Comparison of ENCODE assay signal across 28 cellular contexts in the genomic region with DNA sequence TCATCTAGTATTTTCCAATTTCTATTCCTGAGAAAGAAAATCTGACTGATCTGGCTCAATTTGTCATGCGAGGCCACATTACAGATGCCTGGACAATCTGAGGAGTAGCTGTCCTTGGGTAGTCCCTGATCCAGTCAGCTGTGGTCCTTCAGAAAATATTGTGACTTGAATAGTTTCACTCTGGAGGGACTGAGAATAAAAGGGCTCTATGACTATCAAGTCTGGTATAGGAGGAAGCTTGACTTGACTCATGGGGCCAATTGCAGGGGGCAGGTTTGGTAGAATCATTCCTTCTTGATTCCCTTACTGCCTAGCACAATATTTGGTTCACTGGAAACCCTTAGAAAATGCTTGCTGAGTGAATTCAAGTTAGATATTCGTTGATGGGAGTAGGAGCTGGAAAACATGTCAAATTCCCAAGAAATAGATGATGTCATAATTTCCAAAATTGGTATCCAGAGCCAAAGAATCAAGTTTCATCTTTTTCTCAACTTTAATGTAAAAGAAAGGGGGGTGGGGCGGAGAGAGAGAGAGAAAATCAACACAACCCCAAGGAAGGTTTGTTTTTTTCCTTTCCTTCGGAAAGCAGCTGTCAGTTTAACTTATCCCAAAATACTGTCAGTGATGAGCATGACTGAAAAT.
A peak's percentile ranks its signal among the peaks of the same experiment; 100 is the strongest.
DNase-seq lines count a peak whose midpoint lies in the region; FAIRE-seq and TF ChIP-seq lines count a peak whose summit lies in the region.
"Had no signal": no experiment of that assay in that cellular context is flagged by ENCODE, and none has a peak within 500 bp of the region (broad histone marks: within the 10 kb centered on the region; RNA-seq: fewer than 3 reads in every experiment).

No MANE protein-coding gene starts in this region.

- no peak for FAIRE-seq in urothelium cell line (lab: Jason Lieb, UNC)
- FAIRE-seq: endothelial cell of umbilical vein, RCC 7860 had no signal

- peak; percentile 52 for DNase-seq in activated CD4-positive, alpha-beta T cell treated with anti-CD3 and anti-CD28 coated beads for 48 hours
- no peak for DNase-seq in activated CD4-positive, alpha-beta T cell treated with anti-CD3 and anti-CD28 coated beads for 1 hour
- peak; percentile 13 for DNase-seq in stimulated activated CD4-positive, alpha-beta T cell treated with anti-CD3 and anti-CD28 coated beads, Interleukin-4, amount 100 ng/mL, for 24 hours
- DNase-seq in stimulated activated CD4-positive, alpha-beta T cell treated with anti-CD3 and anti-CD28 coated beads, Interleukin-12 subunit alpha, Interleukin-12 subunit beta, amount 100 ng/mL, for 4 hours: no peak
- DNase-seq in choroid plexus epithelial cell (ENCODE audit: low read depth) (peak; percentile 15), urothelium cell line (ENCODE audit: low spot score) (peak; percentile 8), NCI-H748 (lab: John Stamatoyannopoulos, UW; ENCODE audit: unreplicated experiment) (no peak)
- no peak for DNase-seq in NK-92 treated with Interleukin-12 subunit alpha and Interleukin-12 subunit beta, amount 100 ng/mL, for 24 hours (lab: John Stamatoyannopoulos, UW)
- DNase-seq: 8988T; activated CD4-positive, CD25-positive, alpha-beta regulatory T cell treated with anti-CD3 and anti-CD28 coated beads, Interleukin-2, amount 50 U/mL, for 72 hours; activated CD8-positive, alpha-beta memory T cell treated with anti-CD3 and anti-CD28 coated beads, Interleukin-2, amount 50 U/mL, for 4 hours; AML-193; body of pancreas; CD4-positive, alpha-beta memory T cell; cerebellar nuclear complex; DMS153; GF-D8; head of caudate nucleus; NCI-H1048; NCI-H187; NCI-H526 treated with DMSO at 0.1 percent for 48 hours; SJCRH30; T-helper 1 cell had no signal

- no peak overlapping the region for H3K4me3 ChIP-seq in choroid plexus epithelial cell (ENCODE audit: low read depth, low read length)
- H3K4me3 ChIP-seq: body of pancreas, lung, right atrium auricular region, SJCRH30, suprapubic skin had no signal

- no peak for TF ChIP-seq CTCF in choroid plexus epithelial cell (conservative IDR thresholded peaks at IDR 0.05; ENCODE audit: low read depth, low read length)

Comparison
In these comparisons a context has a peak if more than half of its experiments do, and no peak if none do; other contexts are left out.
1. DNase-seq: peak in activated CD4-positive, alpha-beta T cell treated with anti-CD3 and anti-CD28 coated beads for 48 hours (single experiment), stimulated activated CD4-positive, alpha-beta T cell treated with anti-CD3 and anti-CD28 coated beads, Interleukin-4, amount 100 ng/mL, for 24 hours (single experiment), choroid plexus epithelial cell (single experiment) and urothelium cell line (single experiment); none in activated CD4-positive, alpha-beta T cell treated with anti-CD3 and anti-CD28 coated beads for 1 hour (single experiment), stimulated activated CD4-positive, alpha-beta T cell treated with anti-CD3 and anti-CD28 coated beads, Interleukin-12 subunit alpha, Interleukin-12 subunit beta, amount 100 ng/mL, for 4 hours (single experiment), NCI-H748 (single experiment) and NK-92 treated with Interleukin-12 subunit alpha and Interleukin-12 subunit beta, amount 100 ng/mL, for 24 hours (single experiment).